28 cellular contexts compared by ENCODE assay signal in the genomic region with DNA sequence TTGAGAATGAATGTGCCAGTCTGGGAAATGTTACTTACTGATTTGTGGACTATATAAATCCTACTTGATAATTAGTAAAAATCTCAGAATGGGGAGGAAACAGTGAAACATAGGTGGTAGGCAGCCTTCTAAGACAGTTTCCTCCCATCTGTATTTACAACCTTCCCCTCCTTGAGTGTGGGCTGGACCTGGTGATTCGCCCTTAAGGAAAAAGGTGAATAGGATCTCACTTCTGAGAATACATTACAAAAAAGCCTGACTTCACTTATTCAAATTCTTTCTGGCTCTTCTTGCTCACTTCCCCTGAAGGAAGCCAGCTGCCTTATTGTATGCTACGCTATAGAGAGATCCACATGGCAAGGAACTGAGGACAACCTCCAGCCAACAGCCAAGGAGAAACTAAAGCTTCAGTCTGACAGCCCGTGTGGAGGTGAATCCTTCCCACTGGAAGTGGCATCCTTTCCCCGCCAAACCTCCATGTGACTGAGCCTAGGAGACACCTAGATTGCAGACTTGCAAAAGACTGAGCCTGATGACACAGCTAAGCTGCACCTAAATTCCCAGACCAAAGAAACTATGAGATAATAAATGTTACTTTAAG.
"Had no signal": no experiment of that assay in that cellular context is flagged by ENCODE, and none has a peak within 500 bp of the region (broad histone marks: within the 10 kb centered on the region; RNA-seq: fewer than 3 reads in every experiment).

No MANE protein-coding gene starts in this region.

- ATAC-seq: activated CD4-positive, CD25-positive, alpha-beta regulatory T cell treated with anti-CD3 and anti-CD28 coated beads, Interleukin-2, amount 50 U/mL, for 24 hours; body of pancreas; left lung; lower lobe of right lung; mucosa of descending colon; natural killer cell treated with Interleukin-12 subunit alpha and Interleukin-12 subunit beta and Interleukin-15 and Interleukin-18, amount 100 ng/mL, for 72 hours; right cardiac atrium had no signal

- H3K36me3 Mint-ChIP-seq: activated naive CD8-positive, alpha-beta T cell treated with anti-CD3 and anti-CD28 coated beads for 36 hours had no signal

- H3K27ac Mint-ChIP-seq: activated naive CD4-positive, alpha-beta T cell treated with anti-CD3 and anti-CD28 coated beads for 36 hours; activated naive CD8-positive, alpha-beta T cell treated with anti-CD3 and anti-CD28 coated beads for 36 hours; activated T-helper 1 cell treated with anti-CD3 and anti-CD28 coated beads, Interleukin-12 subunit alpha, Interleukin-12 subunit beta, Interleukin-2, Interleukin-4 antibody, amounts not matched to agents 30 ng/mL and 10 ng/mL and 1 ng/mL, durations not matched to agents 14 hours and 24 hours and 36 hours; natural killer cell treated with Interleukin-12 subunit alpha and Interleukin-12 subunit beta and Interleukin-15 and Interleukin-18, amount 100 ng/mL, for 72 hours had no signal

- H3K27me3 Mint-ChIP-seq: activated naive CD8-positive, alpha-beta T cell treated with anti-CD3 and anti-CD28 coated beads for 36 hours; natural killer cell treated with Interleukin-12 subunit alpha and Interleukin-12 subunit beta and Interleukin-15 and Interleukin-18, amount 100 ng/mL, for 72 hours had no signal

- H3K4me1 ChIP-seq: adrenal gland, body of pancreas, esophagus squamous epithelium, left lung, lower lobe of right lung, spleen, transverse colon had no signal

- H3K4me3 Mint-ChIP-seq: activated naive CD4-positive, alpha-beta T cell treated with anti-CD3 and anti-CD28 coated beads for 36 hours; activated naive CD8-positive, alpha-beta T cell treated with anti-CD3 and anti-CD28 coated beads for 36 hours; activated T-helper 1 cell treated with anti-CD3 and anti-CD28 coated beads, Interleukin-12 subunit alpha, Interleukin-12 subunit beta, Interleukin-2, Interleukin-4 antibody, amounts not matched to agents 30 ng/mL and 10 ng/mL and 1 ng/mL, durations not matched to agents 14 hours and 24 hours and 36 hours; natural killer cell treated with Interleukin-12 subunit alpha and Interleukin-12 subunit beta and Interleukin-15 and Interleukin-18, amount 100 ng/mL, for 72 hours had no signal

- H3K27me3 ChIP-seq: adrenal gland, body of pancreas, esophagus squamous epithelium, left lung, spleen, testis, transverse colon had no signal

- H3K36me3 ChIP-seq: adrenal gland, esophagus squamous epithelium, left lung, lower lobe of right lung, spleen, transverse colon had no signal

- DNase-seq: activated CD4-positive, alpha-beta T cell treated with anti-CD3 and anti-CD28 coated beads for 48 hours; activated CD4-positive, alpha-beta T cell treated with anti-CD3 and anti-CD28 coated beads, Interleukin-2, amount 50 U/mL, for 48 hours; activated CD8-positive, alpha-beta memory T cell treated with anti-CD3 and anti-CD28 coated beads for 24 hours; activated effector memory CD4-positive, alpha-beta T cell treated with anti-CD3 and anti-CD28 coated beads, Interleukin-2, amount 50 U/mL, for 16 hours; activated naive CD4-positive, alpha-beta T cell treated with anti-CD3 and anti-CD28 coated beads for 36 hours; activated naive CD8-positive, alpha-beta T cell treated with anti-CD3 and anti-CD28 coated beads for 36 hours; adrenal gland; aorta; body of pancreas; dermis blood vessel endothelial cell; effector CD4-positive, alpha-beta T cell; esophagus squamous epithelium; left lung; lower lobe of right lung; mesenchymal stem cell; mucosa of descending colon; right cardiac atrium; spleen; stimulated activated CD4-positive, alpha-beta T cell treated with anti-CD3 and anti-CD28 coated beads, Interleukin-2, amount 100 ng/mL, for 48 hours; stimulated activated naive CD4-positive, alpha-beta T cell treated with Interleukin-2 at 50 U/mL for 16 hours; T-helper 1 cell; testis; transverse colon had no signal

- H3K9me3 ChIP-seq: adrenal gland, body of pancreas, esophagus squamous epithelium, lower lobe of right lung, mucosa of descending colon, testis, transverse colon had no signal

- H3K27ac ChIP-seq: adrenal gland, body of pancreas, epithelial cell of prostate, esophagus squamous epithelium, left lung, lower lobe of right lung, spleen, transverse colon, VCaP had no signal

- H3K4me1 Mint-ChIP-seq: activated naive CD8-positive, alpha-beta T cell treated with anti-CD3 and anti-CD28 coated beads for 36 hours had no signal

- H3K4me3 ChIP-seq: adrenal gland, body of pancreas, esophagus squamous epithelium, left lung, lower lobe of right lung, mucosa of descending colon, spleen, testis, transverse colon had no signal
